In the genomic region with DNA sequence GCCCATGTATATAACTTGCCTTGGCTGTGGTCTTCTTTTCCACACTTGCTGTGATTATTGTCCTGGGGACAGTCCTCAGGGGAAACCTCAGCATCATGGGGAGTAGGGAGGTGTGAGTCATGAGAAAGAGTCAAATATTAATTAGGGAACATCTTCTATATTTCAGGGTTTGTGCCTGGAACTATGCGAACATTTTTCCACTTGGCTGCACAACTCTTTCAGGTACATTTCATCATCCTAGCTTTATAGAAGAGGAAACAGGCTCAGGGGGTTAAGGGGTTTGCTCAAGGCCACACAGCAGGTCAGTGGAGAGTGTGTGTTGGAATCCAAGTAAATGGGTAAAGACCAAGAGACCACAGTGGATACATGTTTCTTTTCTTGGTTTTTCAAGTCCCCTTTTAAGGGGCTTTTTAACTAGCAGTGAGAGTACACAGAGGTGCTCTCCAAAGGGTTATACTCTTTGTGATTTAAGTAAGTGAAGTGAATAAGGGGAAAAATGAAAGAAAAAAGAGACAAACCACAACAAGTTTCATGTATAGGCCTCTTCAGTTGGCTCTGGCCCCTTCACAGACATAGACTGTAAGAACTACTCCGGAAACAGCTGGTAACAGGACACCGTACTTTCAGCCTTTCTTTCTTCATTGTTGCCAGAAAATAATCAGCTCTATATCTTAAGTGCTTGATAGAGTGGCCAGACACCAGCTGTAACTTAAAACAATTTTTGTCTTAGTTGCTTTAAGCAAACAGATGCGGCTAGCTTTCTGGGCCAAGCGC, we compare ENCODE assay signal across 11 cellular contexts.
DNase-seq lines count a peak whose midpoint lies in the region; ATAC-seq and TF ChIP-seq lines count a peak whose summit lies in the region.
"Had no signal": no experiment of that assay in that cellular context is flagged by ENCODE, and none has a peak within 500 bp of the region (broad histone marks: within the 10 kb centered on the region; RNA-seq: fewer than 3 reads in every experiment).

No MANE protein-coding gene starts in this region.

- intact Hi-C loops in aorta (cut with DNase I), result no loop called here

- no peaks in the 10 kb centered on the region for H3K36me3 ChIP-seq in aorta (ENCODE audit: control insufficient read depth in 1 of 2, insufficient read depth in 2 of 2, low read length in 1 of 2)

- WGBS in aorta, 2 donors, result 89 to 95% methylated on average over 5 of the region's 5 CpGs

- no peaks in the 10 kb centered on the region for H3K4me1 ChIP-seq in aorta (ENCODE audit: control insufficient read depth in 1 of 2, insufficient read depth in 2 of 2, low read length in 2 of 2)

- no peaks in the 10 kb centered on the region for H3K9me3 ChIP-seq in aorta (ENCODE audit: control insufficient read depth, low read length)

- H3K27ac ChIP-seq in aorta (ENCODE audit: low read depth in 1 of 2, low read length in 2 of 2), result no peak overlapping the region

- DNase-seq in AG09319 (ENCODE audit: extremely low read depth, low read depth) (peak; percentile 11), NCI-H2196 treated with DMSO at 0.1 percent for 48 hours (lab: John Stamatoyannopoulos, UW; ENCODE audit: unreplicated experiment) (peak; percentile 60), fibroblast of gingiva (ENCODE audit: low read depth) (peak; percentile 18), NCI-H2081 (lab: John Stamatoyannopoulos, UW) (no peak), COLO668 (lab: John Stamatoyannopoulos, UW; ENCODE audit: unreplicated experiment) (no peak), islet precursor cell (no peak), aorta (no peak)
- DNase-seq: activated naive CD4-positive, alpha-beta T cell; DND-41; NCI-H1436 had no signal

- peak; percentile 46 for ATAC-seq in GM18868 (IDR thresholded peaks at IDR 0.05; ENCODE audit: unreplicated experiment)
- no peak for ATAC-seq in aorta (ENCODE audit: low FRiP score)

- no peak overlapping the region for H3K4me3 ChIP-seq in aorta (ENCODE audit: low read length in 2 of 2)

- no peak for TF ChIP-seq CTCF in AG09319 (IDR thresholded peaks at IDR 0.05; ENCODE audit: low read depth, low read length)

- H3K27me3 ChIP-seq in aorta (ENCODE audit: control insufficient read depth in 1 of 2, insufficient read depth in 2 of 2, low read length in 1 of 2), result no peaks in the 10 kb centered on the region

Comparison
In these comparisons a context has a peak if more than half of its experiments do, and no peak if none do; other contexts are left out.
1. DNase-seq: peak in AG09319 (single experiment), NCI-H2196 treated with DMSO at 0.1 percent for 48 hours (single experiment) and fibroblast of gingiva (single experiment); none in NCI-H2081 (0 of 2), COLO668 (single experiment), islet precursor cell (single experiment) and aorta (0 of 2).